ENCODE assay signal across 1 cellular context in genomic region chr6:158787395-158787794, GRCh38.
TF ChIP-seq lines count a peak whose summit lies in the region.

No MANE protein-coding gene starts in this region.

TF ChIP-seq in GM12878, 131 proteins besides CTCF, POLR2A, EP300 and RAD21:
- no peak for TF ChIP-seq STAT3 (IDR thresholded peaks at IDR 0.05; ENCODE audit: low read depth, low read length)
- TF ChIP-seq NFIC (IDR thresholded peaks at IDR 0.05; ENCODE audit: low read depth, low read length): no peak
